27 cellular contexts compared by ENCODE assay signal in the genomic region with DNA sequence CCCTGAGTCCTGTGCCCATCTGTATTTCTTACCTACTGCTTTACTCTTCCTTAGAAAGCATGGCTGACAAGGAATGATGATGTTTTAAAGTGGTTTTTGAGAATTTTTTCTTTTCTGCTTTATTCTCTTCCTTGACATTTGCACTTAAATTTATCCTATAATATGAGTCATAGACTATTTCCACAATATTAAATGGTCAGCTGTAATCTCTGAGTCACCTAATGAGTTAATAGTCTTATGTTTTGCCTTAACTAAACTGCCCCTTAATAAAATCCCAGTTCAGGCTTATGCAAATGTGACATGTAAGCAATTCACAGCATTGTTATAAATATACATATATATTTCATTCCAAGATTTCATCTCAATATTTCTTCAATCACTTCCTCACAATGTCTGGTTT. TPM values are rescaled to one million over a fixed set of nuclear protein-coding genes. Genes with fewer than 3 reads are reported as not detected.
DNase-seq lines count a peak whose midpoint lies in the region; ATAC-seq and TF ChIP-seq lines count a peak whose summit lies in the region.
"Had no signal": no experiment of that assay in that cellular context is flagged by ENCODE, and none has a peak within 500 bp of the region (broad histone marks: within the 10 kb centered on the region; RNA-seq: fewer than 3 reads in every experiment).

No MANE protein-coding gene starts in this region.

- no peak for TF ChIP-seq CTCF in brain (conservative IDR thresholded peaks at IDR 0.05)
- no peak for TF ChIP-seq CTCF in glutamatergic neuron (IDR thresholded peaks at IDR 0.05; ENCODE audit: partially characterized antibody, unreplicated experiment)
- TF ChIP-seq CTCF in uterus (IDR thresholded peaks at IDR 0.05): no peak
- TF ChIP-seq CTCF in testis (IDR thresholded peaks at IDR 0.05): no peak

- intact Hi-C loops in uterus (cut with DNase I; ENCODE audit: low total_unique reads): no loop called here
- intact Hi-C loops in testis (cut with DNase I; ENCODE audit: low total_unique reads): no loop called here

- DNase-seq in NCI-H82 treated with DMSO at 0.1 percent for 48 hours (lab: John Stamatoyannopoulos, UW; ENCODE audit: unreplicated experiment): peak; percentile 26
- no peak for DNase-seq in NCI-H82 (lab: John Stamatoyannopoulos, UW)
- no peak for DNase-seq in glutamatergic neuron
- DNase-seq in uterus: no peak
- DNase-seq in testis: no peak
- no peak for DNase-seq in DMS53 treated with DMSO at 0.1 percent for 48 hours (lab: John Stamatoyannopoulos, UW; ENCODE audit: unreplicated experiment)
- DNase-seq: activated CD4-positive, alpha-beta T cell treated with anti-CD3 and anti-CD28 coated beads, Interleukin-2, amount 50 U/mL, for 48 hours; activated CD8-positive, alpha-beta memory T cell treated with anti-CD3 and anti-CD28 coated beads, Interleukin-2, amount 50 U/mL, for 48 hours; activated naive CD8-positive, alpha-beta T cell treated with anti-CD3 and anti-CD28 coated beads, Interleukin-2, amount 10 ng/mL, durations not matched to agents 7 days and 5 days; AML-193; brain microvascular endothelial cell; CD8-positive, alpha-beta memory T cell; DMS153; foreskin melanocyte; hippocampal formation; mucosa of descending colon; NCI-H1105 treated with DMSO at 0.1 percent for 48 hours; NK-92 treated with Interleukin-12 subunit alpha and Interleukin-12 subunit beta, amount 100 ng/mL, for 24 hours; spleen; stimulated activated CD4-positive, alpha-beta T cell treated with anti-CD3 and anti-CD28 coated beads, Interleukin-4, amount 100 ng/mL, for 24 hours; stimulated activated naive CD8-positive, alpha-beta T cell treated with anti-CD3 and anti-CD28 coated beads, Interleukin-15, Interleukin-2, amounts not matched to agents 100 U/mL and 50 U/mL, for 24 hours; tibial artery had no signal

- no peak for ATAC-seq in GM19455 (IDR thresholded peaks at IDR 0.05; ENCODE audit: unreplicated experiment)
- ATAC-seq: mucosa of descending colon; stimulated activated naive CD8-positive, alpha-beta T cell treated with anti-CD3 and anti-CD28 coated beads, Interleukin-15, Interleukin-2, amounts not matched to agents 100 U/mL and 50 U/mL, for 24 hours had no signal

- H3K27ac ChIP-seq in uterus: peak overlapping the region; percentile 43 to 44
- H3K27ac ChIP-seq in testis: no peak overlapping the region
- H3K27ac ChIP-seq: 22Rv1, brain microvascular endothelial cell, spleen, tibial artery had no signal

- H3K36me3 Mint-ChIP-seq in brain (peaks cover 54% of the 10 kb centered on the region), glutamatergic neuron (ENCODE audit: unreplicated experiment) (no peaks in the 10 kb centered on the region)
- H3K36me3 Mint-ChIP-seq: activated naive CD8-positive, alpha-beta T cell treated with anti-CD3 and anti-CD28 coated beads, Interleukin-2, amount 10 ng/mL, durations not matched to agents 7 days and 5 days; CD8-positive, alpha-beta memory T cell had no signal

- H3K27me3 ChIP-seq in uterus (no peaks in the 10 kb centered on the region), testis (no peaks in the 10 kb centered on the region)
- H3K27me3 ChIP-seq: brain microvascular endothelial cell, spleen, tibial artery had no signal

- peaks cover 0 to 29% of the 10 kb centered on the region in 2 donors for H3K4me1 ChIP-seq in uterus
- peaks cover 5% of the 10 kb centered on the region for H3K4me1 ChIP-seq in testis

- peaks cover 4% of the 10 kb centered on the region for H3K27me3 Mint-ChIP-seq in brain
- H3K27me3 Mint-ChIP-seq in glutamatergic neuron (ENCODE audit: unreplicated experiment): no peaks in the 10 kb centered on the region
- H3K27me3 Mint-ChIP-seq: activated naive CD8-positive, alpha-beta T cell treated with anti-CD3 and anti-CD28 coated beads, Interleukin-2, amount 10 ng/mL, durations not matched to agents 7 days and 5 days had no signal

- no peak for TF ChIP-seq POLR2A in uterus (IDR thresholded peaks at IDR 0.05)
- no peak for TF ChIP-seq POLR2A in testis (IDR thresholded peaks at IDR 0.05)

- no peaks in the 10 kb centered on the region for H3K36me3 ChIP-seq in uterus
- no peaks in the 10 kb centered on the region for H3K36me3 ChIP-seq in testis (ENCODE audit: low read depth, missing control alignments)
- H3K36me3 ChIP-seq: brain microvascular endothelial cell, spleen had no signal

- H3K4me3 ChIP-seq in uterus (no peak overlapping the region), testis (no peak overlapping the region)
- H3K4me3 ChIP-seq: mucosa of descending colon, spleen, tibial artery had no signal

- no peaks in the 10 kb centered on the region for H3K9me3 Mint-ChIP-seq in brain
- peaks cover 7% of the 10 kb centered on the region for H3K9me3 Mint-ChIP-seq in glutamatergic neuron (ENCODE audit: unreplicated experiment)
- H3K9me3 Mint-ChIP-seq: activated naive CD8-positive, alpha-beta T cell treated with anti-CD3 and anti-CD28 coated beads, Interleukin-2, amount 10 ng/mL, durations not matched to agents 7 days and 5 days; activated T-helper 2 cell treated with anti-CD3 and anti-CD28 coated beads, Interferon-gamma antibody, Interleukin-2, Interleukin-4, amounts not matched to agents 10 μg/mL and 5 μg/mL and 100 μg/mL, durations not matched to agents 14 hours and 24 hours and 36 hours; CD8-positive, alpha-beta memory T cell had no signal

- H3K9me3 ChIP-seq in uterus (no peaks in the 10 kb centered on the region), testis (no peaks in the 10 kb centered on the region)
- H3K9me3 ChIP-seq: mucosa of descending colon, spleen, tibial artery had no signal

- H3K27ac Mint-ChIP-seq in brain: peak overlapping the region in 4 of 5 experiments; percentile 90 to 97 (median 96)
- peak overlapping the region; percentile 93 for H3K27ac Mint-ChIP-seq in glutamatergic neuron (ENCODE audit: unreplicated experiment)
- H3K27ac Mint-ChIP-seq: activated naive CD8-positive, alpha-beta T cell treated with anti-CD3 and anti-CD28 coated beads, Interleukin-2, amount 10 ng/mL, durations not matched to agents 7 days and 5 days; activated T-helper 2 cell treated with anti-CD3 and anti-CD28 coated beads, Interferon-gamma antibody, Interleukin-2, Interleukin-4, amounts not matched to agents 10 μg/mL and 5 μg/mL and 100 μg/mL, durations not matched to agents 14 hours and 24 hours and 36 hours; CD8-positive, alpha-beta memory T cell had no signal

- H3K4me3 Mint-ChIP-seq in brain (peak overlapping the region in 3 of 5 experiments; percentile 39 to 80 (median 72)), glutamatergic neuron (ENCODE audit: unreplicated experiment) (peak overlapping the region; percentile 45)
- H3K4me3 Mint-ChIP-seq: activated naive CD8-positive, alpha-beta T cell treated with anti-CD3 and anti-CD28 coated beads, Interleukin-2, amount 10 ng/mL, durations not matched to agents 7 days and 5 days; CD8-positive, alpha-beta memory T cell had no signal

- H3K4me1 Mint-ChIP-seq in brain (peaks cover 87% of the 10 kb centered on the region), glutamatergic neuron (ENCODE audit: low read depth, unreplicated experiment) (peaks cover 40% of the 10 kb centered on the region)
- H3K4me1 Mint-ChIP-seq: activated naive CD8-positive, alpha-beta T cell treated with anti-CD3 and anti-CD28 coated beads, Interleukin-2, amount 10 ng/mL, durations not matched to agents 7 days and 5 days; CD8-positive, alpha-beta memory T cell had no signal

RNA-seq across cellular contexts. Expression of a gene that starts 23.8 kb away (rescaled TPM):
- polyA plus RNA-seq in brain (ENCODE audit: insufficient read depth, low read depth, low replicate concordance): 7.0 TPM
- 6.0 TPM for total RNA-seq in glutamatergic neuron (ENCODE audit: unreplicated experiment)
- 100 to 1,000 TPM in 2 of 4 donors, 10 to 100 TPM in 2; 84.0 to 184 (median 112) TPM for total RNA-seq in uterus
- 10 to 100 TPM; 15.7 to 19.4 TPM for total RNA-seq in testis
- 7.0 TPM for polyA plus RNA-seq in testis (ENCODE audit: insufficient read depth, low read depth, low replicate concordance)
- total RNA-seq: activated naive CD8-positive, alpha-beta T cell treated with anti-CD3 and anti-CD28 coated beads, Interleukin-2, amount 10 ng/mL, durations not matched to agents 7 days and 5 days; activated T-helper 2 cell treated with anti-CD3 and anti-CD28 coated beads, Interferon-gamma antibody, Interleukin-2, Interleukin-4, amounts not matched to agents 10 μg/mL and 5 μg/mL and 100 μg/mL, durations not matched to agents 14 hours and 24 hours and 36 hours; CD8-positive, alpha-beta memory T cell; T-helper 2 cell treated with Interferon-gamma antibody and Interleukin-4, amounts not matched to agents 100 ng/mL and 5 ng/mL, for 36 hours had no signal
- polyA plus RNA-seq: CD8-positive, alpha-beta memory T cell had no signal

Comparison
In these comparisons a context has a peak if more than half of its experiments do, and no peak if none do; other contexts are left out.
1. H3K27ac ChIP-seq: peak in uterus (2 of 2); none in testis (0 of 2).
2. RNA of a gene that starts 23.8 kb away (total RNA-seq): 84.0 to 184 TPM in uterus; 15.7 to 19.4 TPM in testis and 6.0 TPM in glutamatergic neuron (single experiment); every median in the first group is over 4 times any median in the second.